ENCODE assay signal across 7 cellular contexts in the genomic region with DNA sequence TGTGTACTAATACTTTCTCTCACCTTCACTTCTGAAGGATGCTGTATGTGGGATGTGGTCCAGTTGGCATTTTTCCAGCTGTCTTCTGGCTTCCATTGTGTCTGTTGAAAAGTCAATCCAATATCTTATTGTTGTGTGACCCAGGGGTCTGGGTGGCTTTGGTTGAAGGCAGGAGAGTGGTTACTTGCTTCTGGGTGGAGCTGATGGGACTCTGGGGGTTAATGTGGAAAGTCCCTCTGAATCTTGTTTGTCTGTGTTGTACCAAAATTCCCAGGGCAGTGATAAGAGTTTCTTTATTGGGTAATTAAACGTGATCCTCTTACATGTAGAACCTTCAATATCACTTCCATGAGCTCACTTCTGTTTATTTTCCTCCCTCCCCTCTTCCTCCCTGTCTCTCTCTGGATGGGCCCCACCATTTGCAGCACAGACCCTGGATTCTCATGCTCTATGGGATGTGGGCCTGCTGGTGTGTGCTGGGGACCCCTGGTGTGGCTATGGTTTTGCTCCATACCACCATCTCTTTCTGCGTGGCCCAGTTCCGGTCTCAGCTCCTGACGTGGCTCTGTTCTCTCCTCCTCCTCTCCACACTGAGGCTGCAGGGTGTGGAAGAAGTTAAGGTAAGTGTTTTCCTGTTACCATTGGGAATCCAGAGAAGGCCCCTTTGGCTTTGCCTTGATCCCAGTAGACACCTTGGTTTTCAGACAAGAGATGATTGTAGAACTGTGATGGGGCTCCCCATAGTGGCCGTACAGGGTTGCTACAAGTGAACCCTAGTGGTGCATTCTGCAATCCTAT.
DNase-seq lines count a peak whose midpoint lies in the region; TF ChIP-seq lines count a peak whose summit lies in the region.

No MANE protein-coding gene starts in this region.

- intact Hi-C loops in head of caudate nucleus (cut with DNase I) = loop anchor here (10.0 kb wide), 1 partner anchor 735 kb away; a partner anchor contains a TSS

- peak; percentile 63 for DNase-seq in H7
- DNase-seq in LHCN-M2 (ENCODE audit: low read depth) = peak; percentile 83
- peak; percentile 1 for DNase-seq in SHP77 treated with DMSO at 0.1 percent for 48 hours (lab: John Stamatoyannopoulos, UW)
- DNase-seq in activated naive CD4-positive, alpha-beta T cell treated with anti-CD3 and anti-CD28 coated beads, Interleukin-2, amount 10 ng/mL, durations not matched to agents 7 days and 5 days = peak; percentile 61
- DNase-seq in head of caudate nucleus = peak; percentile 39 to 88 (median 76)
- DNase-seq in pulmonary artery endothelial cell (ENCODE audit: low read depth, low spot score) = peak; percentile 20

- CTCF ChIA-PET in activated naive CD4-positive, alpha-beta T cell treated with anti-CD3 and anti-CD28 coated beads, Interleukin-2, amount 10 ng/mL, durations not matched to agents 7 days and 5 days (lab: Charles Lee) = interaction anchor here (0.8 to 3.6 kb wide), 23 partner anchors 10 to 540 kb away, joined by 3 to 52 read pairs (median 4); no protein-coding TSS in a partner anchor

- H3K27me3 Mint-ChIP-seq in activated naive CD4-positive, alpha-beta T cell treated with anti-CD3 and anti-CD28 coated beads, Interleukin-2, amount 10 ng/mL, durations not matched to agents 7 days and 5 days = no peaks in the 10 kb centered on the region

- H3K27ac Mint-ChIP-seq in activated naive CD4-positive, alpha-beta T cell treated with anti-CD3 and anti-CD28 coated beads, Interleukin-2, amount 10 ng/mL, durations not matched to agents 7 days and 5 days = no peak overlapping the region

- no peaks in the 10 kb centered on the region for H3K36me3 Mint-ChIP-seq in activated naive CD4-positive, alpha-beta T cell treated with anti-CD3 and anti-CD28 coated beads, Interleukin-2, amount 10 ng/mL, durations not matched to agents 7 days and 5 days

- TF ChIP-seq CTCF in GM12873 (IDR thresholded peaks at IDR 0.05; ENCODE audit: insufficient read depth, low read depth, low read length, missing control alignments) = peak; percentile 93

- no peaks in the 10 kb centered on the region for H3K36me3 ChIP-seq in H7 (replicated peaks; ENCODE audit: control insufficient read depth, insufficient read depth, low read length)

- H3K4me3 ChIP-seq in H7 (ENCODE audit: insufficient read depth, low read depth, low read length) = no peak overlapping the region

- no peak overlapping the region for H3K4me3 Mint-ChIP-seq in activated naive CD4-positive, alpha-beta T cell treated with anti-CD3 and anti-CD28 coated beads, Interleukin-2, amount 10 ng/mL, durations not matched to agents 7 days and 5 days

- no peaks in the 10 kb centered on the region for H3K9me3 Mint-ChIP-seq in activated naive CD4-positive, alpha-beta T cell treated with anti-CD3 and anti-CD28 coated beads, Interleukin-2, amount 10 ng/mL, durations not matched to agents 7 days and 5 days

- H3K4me1 Mint-ChIP-seq in activated naive CD4-positive, alpha-beta T cell treated with anti-CD3 and anti-CD28 coated beads, Interleukin-2, amount 10 ng/mL, durations not matched to agents 7 days and 5 days = peaks cover 22% of the 10 kb centered on the region

- no peaks in the 10 kb centered on the region for H3K27me3 ChIP-seq in H7 (ENCODE audit: control insufficient read depth, insufficient read depth, low read length)

Comparison
In these comparisons a context has a peak if more than half of its experiments do, and no peak if none do; other contexts are left out.
1. DNase-seq: peak in every context shown above with its lines; median percentile 83 in LHCN-M2; 76 in head of caudate nucleus; 63 in H7; 61 in activated naive CD4-positive, alpha-beta T cell treated with anti-CD3 and anti-CD28 coated beads, Interleukin-2, amount 10 ng/mL, durations not matched to agents 7 days and 5 days; 20 in pulmonary artery endothelial cell; 1 in SHP77 treated with DMSO at 0.1 percent for 48 hours.